ENCODE assay signal across 18 cellular contexts in the genomic region with DNA sequence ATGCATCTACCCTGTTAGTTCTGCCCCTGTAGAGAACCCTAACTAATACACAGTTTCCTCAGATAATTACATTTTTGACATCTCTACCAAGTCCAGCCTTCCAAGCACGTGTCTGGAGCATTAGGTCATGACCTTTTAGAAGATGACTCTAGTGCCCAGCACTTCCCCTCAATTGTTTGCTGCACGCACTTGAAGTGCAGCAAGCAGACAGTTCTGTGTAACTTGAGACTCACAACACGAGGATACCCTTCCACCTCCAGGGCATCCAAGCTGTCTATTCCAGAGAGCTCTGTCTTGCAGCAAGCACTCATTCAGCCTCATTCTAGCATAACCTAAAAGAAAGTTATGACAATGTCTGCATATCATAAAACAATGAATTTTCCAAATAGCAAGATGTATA.
"Had no signal": no experiment of that assay in that cellular context is flagged by ENCODE, and none has a peak within 500 bp of the region (broad histone marks: within the 10 kb centered on the region; RNA-seq: fewer than 3 reads in every experiment).

No MANE protein-coding gene starts in this region.

- ATAC-seq: left colon; mucosa of descending colon; naive thymus-derived CD8-positive, alpha-beta T cell; WTC11 had no signal

- DNase-seq: activated CD4-positive, alpha-beta T cell treated with anti-CD3 and anti-CD28 coated beads, Interleukin-2, amount 10 ng/mL, durations not matched to agents 7 days and 5 days; activated CD8-positive, alpha-beta memory T cell treated with anti-CD3 and anti-CD28 coated beads for 24 hours; activated naive CD4-positive, alpha-beta T cell treated with anti-CD3 and anti-CD28 coated beads, Interleukin-2, amount 50 U/mL, for 16 hours; activated T-cell treated with anti-CD3 and anti-CD28 coated beads for 4 hours; adrenal gland; caudate nucleus; colonic mucosa; esophagus squamous epithelium; foreskin fibroblast; immature natural killer cell; left colon; mucosa of descending colon; naive thymus-derived CD8-positive, alpha-beta T cell; stimulated activated CD4-positive, alpha-beta T cell treated with anti-CD3 and anti-CD28 coated beads, Interleukin-15, amount 100 ng/mL, for 24 hours; stimulated activated CD4-positive, alpha-beta T cell treated with anti-CD3 and anti-CD28 coated beads, Interleukin-4, amount 100 ng/mL, for 24 hours; thyroid gland; uterus had no signal
